In genomic region chr5:132260051-132260450, GRCh38 we compare ENCODE assay signal across 1 cellular context.
A peak's percentile ranks its signal among the peaks of the same experiment; 100 is the strongest.
TF ChIP-seq lines count a peak whose summit lies in the region.

No MANE protein-coding gene starts in this region.

TF ChIP-seq in IMR-90, 13 proteins besides CTCF, POLR2A, EP300 and RAD21:
- TF ChIP-seq RCOR1 (IDR thresholded peaks at IDR 0.05; ENCODE audit: insufficient replicate concordance, low read length) (no peak), ELK1 (IDR thresholded peaks at IDR 0.05; ENCODE audit: borderline replicate concordance, low read depth, low read length) (no peak), BHLHE40 (IDR thresholded peaks at IDR 0.05; ENCODE audit: low read depth, low read length) (no peak), MAZ (IDR thresholded peaks at IDR 0.05; ENCODE audit: borderline replicate concordance, low read depth, low read length) (no peak), CEBPB (IDR thresholded peaks at IDR 0.05; ENCODE audit: low read depth, low read length) (no peak), MXI1 (IDR thresholded peaks at IDR 0.05; ENCODE audit: borderline replicate concordance, low read depth, low read length) (no peak), RFX5 (IDR thresholded peaks at IDR 0.05; ENCODE audit: low read depth, low read length) (no peak), SMC3 (IDR thresholded peaks at IDR 0.05; ENCODE audit: low read depth, low read length) (0 out of 2 replicates have a peak, but pooled peaks have one; percentile 1), USF2 (IDR thresholded peaks at IDR 0.05; ENCODE audit: low read depth, low read length) (peak; percentile 41), CHD1 (IDR thresholded peaks at IDR 0.05; ENCODE audit: low read depth, low read length) (no peak), FOS (IDR thresholded peaks at IDR 0.05; ENCODE audit: low read depth, low read length) (0 out of 2 replicates have a peak, but pooled peaks have one; percentile 15), NFE2L2 (IDR thresholded peaks at IDR 0.05; ENCODE audit: low read depth, low read length) (no peak), MAFK (IDR thresholded peaks at IDR 0.05; ENCODE audit: low read depth, low read length) (no peak)
